Comparison of ENCODE assay signal across 11 cellular contexts in the genomic region with DNA sequence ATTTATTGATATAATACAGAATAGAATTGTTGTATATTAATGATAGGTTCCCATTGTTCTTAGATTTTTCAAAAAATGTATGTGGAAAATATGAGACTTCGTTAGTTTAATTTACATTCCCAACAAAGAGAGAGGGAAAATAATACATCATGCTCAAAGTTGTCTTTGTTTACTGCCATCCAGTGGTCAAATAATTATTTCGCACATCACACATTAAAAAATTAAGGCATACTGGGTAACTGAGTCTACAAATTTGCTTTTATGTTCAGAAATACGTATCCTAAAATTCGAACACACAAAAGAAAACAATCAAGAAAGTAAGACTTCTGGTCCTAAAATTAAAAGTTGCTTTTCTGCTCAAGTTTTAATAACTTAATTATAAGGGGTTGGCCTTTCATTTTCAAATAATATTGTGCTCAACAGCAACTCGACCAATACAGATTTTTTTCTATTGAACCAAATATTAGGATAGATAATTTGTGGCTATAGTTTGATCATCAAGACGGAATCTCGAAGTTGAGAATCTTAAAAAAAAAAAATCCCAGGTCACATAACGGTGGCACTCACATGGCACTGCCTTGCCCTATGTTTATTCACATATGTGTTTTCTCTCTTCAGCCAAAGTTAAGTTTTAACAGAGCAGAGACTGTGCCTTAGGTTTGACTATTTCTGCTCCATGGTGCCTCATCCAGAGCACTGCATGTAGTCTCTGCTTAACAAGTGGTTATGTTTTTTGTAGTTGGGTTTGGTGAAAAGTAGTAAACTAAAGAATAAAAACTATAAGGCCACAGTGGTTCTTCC. TPM values are rescaled to one million over a fixed set of nuclear protein-coding genes. Genes with fewer than 3 reads are reported as not detected.
DNase-seq lines count a peak whose midpoint lies in the region; ATAC-seq, FAIRE-seq and TF ChIP-seq lines count a peak whose summit lies in the region.
"Had no signal": no experiment of that assay in that cellular context is flagged by ENCODE, and none has a peak within 500 bp of the region (broad histone marks: within the 10 kb centered on the region; RNA-seq: fewer than 3 reads in every experiment).

No MANE protein-coding gene starts in this region.

- TF ChIP-seq EP300 in SK-N-SH (IDR thresholded peaks at IDR 0.05; ENCODE audit: borderline replicate concordance in 1 of 2, low read depth in 1 of 2, low read length in 1 of 2), result no peak

- H3K4me2 ChIP-seq in SK-N-SH, result no peak overlapping the region
- no peak overlapping the region for H3K4me2 ChIP-seq in smooth muscle cell

- no peaks in the 10 kb centered on the region for H3K9me2 ChIP-seq in SK-N-SH

- no peak overlapping the region for H3K9ac ChIP-seq in SK-N-SH
- H3K9ac ChIP-seq in smooth muscle cell (ENCODE audit: low read depth), result no peak overlapping the region

- ATAC-seq in SK-N-SH treated with all-trans-retinoic acid at 6 μM for 48 hours, result no peak
- ATAC-seq in HG03521 (IDR thresholded peaks at IDR 0.05; ENCODE audit: unreplicated experiment), result no peak

- no peaks in the 10 kb centered on the region for H3F3A ChIP-seq in SK-N-SH (replicated peaks; ENCODE audit: insufficient read depth)
- H3F3A ChIP-seq in smooth muscle cell (ENCODE audit: low read depth), result no peaks in the 10 kb centered on the region

- no peak overlapping the region for H3K27ac ChIP-seq in SK-N-SH (ENCODE audit: low read depth in 2 of 2, low read length in 1 of 2)
- H3K27ac ChIP-seq in smooth muscle cell (ENCODE audit: low read depth), result no peak overlapping the region
- H3K27ac ChIP-seq: sigmoid colon had no signal

- FAIRE-seq in endometrium (lab: Jason Lieb, UNC), result peak; percentile 12

- H3K4me1 ChIP-seq in SK-N-SH (ENCODE audit: control insufficient read depth in 1 of 2, insufficient read depth in 2 of 2, low read depth in 1 of 2, low read length in 1 of 2) (no peaks in the 10 kb centered on the region; a peak in 2 of 4 replicates), smooth muscle cell (ENCODE audit: low read depth) (no peaks in the 10 kb centered on the region)
- H3K4me1 ChIP-seq: sigmoid colon had no signal

- POLR2A ChIA-PET in SK-N-SH (lab: Yijun Ruan, JAX), result no interaction called here

- H4K20me1 ChIP-seq in SK-N-SH (ENCODE audit: insufficient read depth) (no peaks in the 10 kb centered on the region), smooth muscle cell (ENCODE audit: low read depth) (no peaks in the 10 kb centered on the region)

- TF ChIP-seq CTCF in SK-N-SH (IDR thresholded peaks at IDR 0.05) (peak; percentile 59), smooth muscle cell (IDR thresholded peaks at IDR 0.05; ENCODE audit: borderline replicate concordance, insufficient read depth, poor library complexity, severe bottlenecking) (peak; percentile 50)

- H3K27me3 ChIP-seq in SK-N-SH (ENCODE audit: insufficient read depth), result no peaks in the 10 kb centered on the region
- H3K27me3 ChIP-seq in smooth muscle cell (ENCODE audit: low read depth), result no peaks in the 10 kb centered on the region
- H3K27me3 ChIP-seq: sigmoid colon had no signal

- DNase-seq in SK-N-SH, result no peak
- peak; percentile 5 for DNase-seq in MV-4-11 (lab: John Stamatoyannopoulos, UW)
- no peak for DNase-seq in smooth muscle cell (lab: John Stamatoyannopoulos, UW; ENCODE audit: unreplicated experiment)
- no peak for DNase-seq in NCI-H748 treated with DMSO at 0.1 percent for 48 hours (lab: John Stamatoyannopoulos, UW)
- DNase-seq in Ammon's horn (ENCODE audit: low spot score), result no peak
- DNase-seq: activated gamma-delta T cell, SIG-M5, sigmoid colon had no signal

- H3K36me3 ChIP-seq in SK-N-SH (replicated peaks in 1 of 2; ENCODE audit: control insufficient read depth in 1 of 2, insufficient read depth in 2 of 2, low read length in 1 of 2), result no peaks in the 10 kb centered on the region
- H3K36me3 ChIP-seq in smooth muscle cell (ENCODE audit: low read depth), result no peaks in the 10 kb centered on the region
- H3K36me3 ChIP-seq: sigmoid colon had no signal

- WGBS in SK-N-SH (ENCODE audit: low lambda C conversion rate), result 77% methylated on average over 8 of the region's 8 CpGs
- 78% methylated on average over 8 of the region's 8 CpGs for WGBS in smooth muscle cell (ENCODE audit: low lambda C conversion rate)

- no peaks in the 10 kb centered on the region for H3K9me3 ChIP-seq in SK-N-SH
- no peaks in the 10 kb centered on the region for H3K9me3 ChIP-seq in smooth muscle cell (replicated peaks; ENCODE audit: low read depth)
- H3K9me3 ChIP-seq: sigmoid colon had no signal

- no peak overlapping the region for H2AFZ ChIP-seq in SK-N-SH (ENCODE audit: low read depth)
- no peak overlapping the region for H2AFZ ChIP-seq in smooth muscle cell (ENCODE audit: low read depth)

- H3K79me2 ChIP-seq in SK-N-SH (ENCODE audit: insufficient read depth), result no peaks in the 10 kb centered on the region
- no peaks in the 10 kb centered on the region for H3K79me2 ChIP-seq in smooth muscle cell (ENCODE audit: low read depth)

- no peak overlapping the region; a peak in 1 of 4 replicates for H3K4me3 ChIP-seq in SK-N-SH (ENCODE audit: low read depth in 2 of 2, low read length in 1 of 2)
- H3K4me3 ChIP-seq in smooth muscle cell, result no peak overlapping the region
- H3K4me3 ChIP-seq: sigmoid colon had no signal

- CTCF ChIA-PET in SK-N-SH (lab: Yijun Ruan, JAX), result interaction anchor here (0.8 to 2.5 kb wide), 3 partner anchors 11 to 469 kb away, joined by 3 to 8 read pairs (median 3); no protein-coding TSS in a partner anchor

- TF ChIP-seq RAD21 in SK-N-SH (IDR thresholded peaks at IDR 0.05; ENCODE audit: low read length), result peak; percentile 49; the same call in 1 of the 2 replicates

TF ChIP-seq in SK-N-SH, 30 proteins besides CTCF, POLR2A, EP300 and RAD21:
- TF ChIP-seq MEF2A (IDR thresholded peaks at IDR 0.05; ENCODE audit: borderline replicate concordance, low read depth) (no peak), SMC3 (IDR thresholded peaks at IDR 0.05; ENCODE audit: low read depth, low read length) (peak; percentile 15; the same call in 1 of the 2 replicates)

TF ChIP-seq in SK-N-SH treated with all-trans-retinoic acid at 6 μM for 48 hours, 23 proteins besides CTCF, POLR2A, EP300 and RAD21:
- no peak for TF ChIP-seq RARB (CRISPR knock-in tag; IDR thresholded peaks at IDR 0.05)
- no peak for TF ChIP-seq ZNF565 (CRISPR knock-in tag; conservative IDR thresholded peaks at IDR 0.05; ENCODE audit: low read depth)

RNA-seq across cellular contexts. Expression of gene PDGFD, which starts 12.3 kb away (rescaled TPM):
- polyA plus RNA-seq in SK-N-SH (2012; rRNA removed) (4.8 and 7.0 TPM in 2 replicates), smooth muscle cell (1.5 and 2.7 TPM in 2 replicates)
- 8.2 and 9.4 TPM in 2 replicates for polyA plus RNA-seq in SK-N-SH (2012; cell fraction: cytosol; rRNA removed)
- polyA plus RNA-seq in SK-N-SH (2012; cell fraction: nucleus; rRNA removed), result 2.2 and 4.9 TPM in 2 replicates
- total RNA-seq in smooth muscle cell, result 6.3 and 10.0 TPM in 2 replicates
